ENCODE assay signal across 13 cellular contexts in genomic region chr20:9884061-9884460, GRCh38. TPM values are rescaled to one million over a fixed set of nuclear protein-coding genes. Genes with fewer than 3 reads are reported as not detected.
DNase-seq lines count a peak whose midpoint lies in the region; ATAC-seq lines count a peak whose summit lies in the region.
"Had no signal": no experiment of that assay in that cellular context is flagged by ENCODE, and none has a peak within 500 bp of the region (broad histone marks: within the 10 kb centered on the region; RNA-seq: fewer than 3 reads in every experiment).

No MANE protein-coding gene starts in this region.

- H3K4me1 Mint-ChIP-seq in activated CD8-positive, alpha-beta memory T cell treated with anti-CD3 and anti-CD28 coated beads, Interleukin-2, amount 10 ng/mL, durations not matched to agents 7 days and 5 days = no peaks in the 10 kb centered on the region
- H3K4me1 Mint-ChIP-seq in activated T-helper 1 cell treated with anti-CD3 and anti-CD28 coated beads, Interleukin-12 subunit alpha, Interleukin-12 subunit beta, Interleukin-2, Interleukin-4 antibody, amounts not matched to agents 30 ng/mL and 10 ng/mL and 1 ng/mL, durations not matched to agents 14 hours and 24 hours and 36 hours (ENCODE audit: low read depth) = no peaks in the 10 kb centered on the region
- H3K4me1 Mint-ChIP-seq: natural killer cell had no signal

- intact Hi-C loops in activated T-helper 1 cell treated with anti-CD3 and anti-CD28 coated beads, Interleukin-12 subunit alpha, Interleukin-12 subunit beta, Interleukin-2, Interleukin-4 antibody, amounts not matched to agents 30 ng/mL and 10 ng/mL and 1 ng/mL, durations not matched to agents 14 hours and 24 hours and 36 hours (cut with micrococcal nuclease) = no loop called here

- CTCF ChIA-PET in activated CD8-positive, alpha-beta memory T cell treated with anti-CD3 and anti-CD28 coated beads, Interleukin-2, amount 10 ng/mL, durations not matched to agents 7 days and 5 days (lab: Charles Lee) = interaction anchor here (0.8 kb wide), 1 partner anchor 267 kb away, joined by 3 read pairs; no protein-coding TSS in a partner anchor

- no peaks in the 10 kb centered on the region for H3K36me3 Mint-ChIP-seq in activated CD8-positive, alpha-beta memory T cell treated with anti-CD3 and anti-CD28 coated beads, Interleukin-2, amount 10 ng/mL, durations not matched to agents 7 days and 5 days
- no peaks in the 10 kb centered on the region for H3K36me3 Mint-ChIP-seq in activated T-helper 1 cell treated with anti-CD3 and anti-CD28 coated beads, Interleukin-12 subunit alpha, Interleukin-12 subunit beta, Interleukin-2, Interleukin-4 antibody, amounts not matched to agents 30 ng/mL and 10 ng/mL and 1 ng/mL, durations not matched to agents 14 hours and 24 hours and 36 hours (ENCODE audit: low read depth)
- H3K36me3 Mint-ChIP-seq: natural killer cell had no signal

- no peak overlapping the region for H3K27ac Mint-ChIP-seq in activated CD8-positive, alpha-beta memory T cell treated with anti-CD3 and anti-CD28 coated beads, Interleukin-2, amount 10 ng/mL, durations not matched to agents 7 days and 5 days
- no peak overlapping the region for H3K27ac Mint-ChIP-seq in activated T-helper 1 cell treated with anti-CD3 and anti-CD28 coated beads, Interleukin-12 subunit alpha, Interleukin-12 subunit beta, Interleukin-2, Interleukin-4 antibody, amounts not matched to agents 30 ng/mL and 10 ng/mL and 1 ng/mL, durations not matched to agents 14 hours and 24 hours and 36 hours
- H3K27ac Mint-ChIP-seq: natural killer cell had no signal

- no peaks in the 10 kb centered on the region for H3K9me3 Mint-ChIP-seq in activated CD8-positive, alpha-beta memory T cell treated with anti-CD3 and anti-CD28 coated beads, Interleukin-2, amount 10 ng/mL, durations not matched to agents 7 days and 5 days (ENCODE audit: low read depth)
- H3K9me3 Mint-ChIP-seq in activated T-helper 1 cell treated with anti-CD3 and anti-CD28 coated beads, Interleukin-12 subunit alpha, Interleukin-12 subunit beta, Interleukin-2, Interleukin-4 antibody, amounts not matched to agents 30 ng/mL and 10 ng/mL and 1 ng/mL, durations not matched to agents 14 hours and 24 hours and 36 hours = no peaks in the 10 kb centered on the region

- H3K27me3 Mint-ChIP-seq in activated CD8-positive, alpha-beta memory T cell treated with anti-CD3 and anti-CD28 coated beads, Interleukin-2, amount 10 ng/mL, durations not matched to agents 7 days and 5 days = no peaks in the 10 kb centered on the region
- H3K27me3 Mint-ChIP-seq in activated T-helper 1 cell treated with anti-CD3 and anti-CD28 coated beads, Interleukin-12 subunit alpha, Interleukin-12 subunit beta, Interleukin-2, Interleukin-4 antibody, amounts not matched to agents 30 ng/mL and 10 ng/mL and 1 ng/mL, durations not matched to agents 14 hours and 24 hours and 36 hours (ENCODE audit: insufficient read depth) = no peaks in the 10 kb centered on the region

- peak; percentile 34 for DNase-seq in NCI-H1092 treated with DMSO at 0.1 percent for 48 hours (lab: John Stamatoyannopoulos, UW)
- DNase-seq in NCI-H1092 (lab: John Stamatoyannopoulos, UW) = no peak
- DNase-seq in NCI-H345 treated with DMSO at 0.1 percent for 48 hours (lab: John Stamatoyannopoulos, UW; ENCODE audit: unreplicated experiment) = peak; percentile 18
- DNase-seq in cerebellar cortex (ENCODE audit: low spot score) = peak; percentile 51
- peak; percentile 3 for DNase-seq in putamen (ENCODE audit: low spot score)
- no peak for DNase-seq in activated CD8-positive, alpha-beta memory T cell treated with anti-CD3 and anti-CD28 coated beads, Interleukin-2, amount 10 ng/mL, durations not matched to agents 7 days and 5 days
- no peak for DNase-seq in activated T-helper 1 cell treated with anti-CD3 and anti-CD28 coated beads, Interleukin-12 subunit alpha, Interleukin-12 subunit beta, Interleukin-2, Interleukin-4 antibody, amounts not matched to agents 30 ng/mL and 10 ng/mL and 1 ng/mL, durations not matched to agents 14 hours and 24 hours and 36 hours (ENCODE audit: low spot score)
- DNase-seq: activated T-cell treated with anti-CD3 and anti-CD28 coated beads, Interleukin-2, amount 50 U/mL, for 1 hour; body of pancreas; GDM1; natural killer cell had no signal

- ATAC-seq in activated CD8-positive, alpha-beta memory T cell treated with anti-CD3 and anti-CD28 coated beads, Interleukin-2, amount 10 ng/mL, durations not matched to agents 7 days and 5 days = no peak
- ATAC-seq in HG03520 (IDR thresholded peaks at IDR 0.05; ENCODE audit: unreplicated experiment) = no peak
- ATAC-seq: body of pancreas, natural killer cell had no signal

- no peak overlapping the region for H3K4me3 Mint-ChIP-seq in activated CD8-positive, alpha-beta memory T cell treated with anti-CD3 and anti-CD28 coated beads, Interleukin-2, amount 10 ng/mL, durations not matched to agents 7 days and 5 days
- no peak overlapping the region for H3K4me3 Mint-ChIP-seq in activated T-helper 1 cell treated with anti-CD3 and anti-CD28 coated beads, Interleukin-12 subunit alpha, Interleukin-12 subunit beta, Interleukin-2, Interleukin-4 antibody, amounts not matched to agents 30 ng/mL and 10 ng/mL and 1 ng/mL, durations not matched to agents 14 hours and 24 hours and 36 hours
- H3K4me3 Mint-ChIP-seq: natural killer cell had no signal

RNA-seq across cellular contexts. Expression of gene PAK5, which starts 45.2 kb away (rescaled TPM):
- not detected for total RNA-seq in activated CD8-positive, alpha-beta memory T cell treated with anti-CD3 and anti-CD28 coated beads, Interleukin-2, amount 10 ng/mL, durations not matched to agents 7 days and 5 days
- not detected in 2 replicates for total RNA-seq in activated T-helper 1 cell treated with anti-CD3 and anti-CD28 coated beads, Interleukin-12 subunit alpha, Interleukin-12 subunit beta, Interleukin-2, Interleukin-4 antibody, amounts not matched to agents 30 ng/mL and 10 ng/mL and 1 ng/mL, durations not matched to agents 14 hours and 24 hours and 36 hours
- total RNA-seq: LHCN-M2, natural killer cell had no signal

Comparison
In these comparisons a context has a peak if more than half of its experiments do, and no peak if none do; other contexts are left out.
1. DNase-seq: peak in NCI-H1092 treated with DMSO at 0.1 percent for 48 hours (single experiment), NCI-H345 treated with DMSO at 0.1 percent for 48 hours (single experiment), cerebellar cortex (single experiment) and putamen (single experiment); none in NCI-H1092 (single experiment), activated CD8-positive, alpha-beta memory T cell treated with anti-CD3 and anti-CD28 coated beads, Interleukin-2, amount 10 ng/mL, durations not matched to agents 7 days and 5 days (single experiment) and activated T-helper 1 cell treated with anti-CD3 and anti-CD28 coated beads, Interleukin-12 subunit alpha, Interleukin-12 subunit beta, Interleukin-2, Interleukin-4 antibody, amounts not matched to agents 30 ng/mL and 10 ng/mL and 1 ng/mL, durations not matched to agents 14 hours and 24 hours and 36 hours (single experiment).